In genomic region chr16:89359296-89360147, GRCh38 we compare ENCODE assay signal across 1 cellular context.
TF ChIP-seq lines count a peak whose summit lies in the region.

No MANE protein-coding gene starts in this region.

TF ChIP-seq in WTC11, 78 proteins besides CTCF, POLR2A, EP300 and RAD21 (continued from another document):
- TF ChIP-seq ATF6 (CRISPR knock-in tag; IDR thresholded peaks at IDR 0.05) (no peak), SMAD3 (CRISPR knock-in tag; IDR thresholded peaks at IDR 0.05; ENCODE audit: borderline replicate concordance) (no peak), ZNF219 (CRISPR knock-in tag; IDR thresholded peaks at IDR 0.05; ENCODE audit: borderline replicate concordance) (no peak), FOXP1 (CRISPR knock-in tag; IDR thresholded peaks at IDR 0.05; ENCODE audit: borderline replicate concordance) (no peak), IRF2 (CRISPR knock-in tag; IDR thresholded peaks at IDR 0.05; ENCODE audit: borderline replicate concordance, low read depth) (no peak)
